In the genomic region with DNA sequence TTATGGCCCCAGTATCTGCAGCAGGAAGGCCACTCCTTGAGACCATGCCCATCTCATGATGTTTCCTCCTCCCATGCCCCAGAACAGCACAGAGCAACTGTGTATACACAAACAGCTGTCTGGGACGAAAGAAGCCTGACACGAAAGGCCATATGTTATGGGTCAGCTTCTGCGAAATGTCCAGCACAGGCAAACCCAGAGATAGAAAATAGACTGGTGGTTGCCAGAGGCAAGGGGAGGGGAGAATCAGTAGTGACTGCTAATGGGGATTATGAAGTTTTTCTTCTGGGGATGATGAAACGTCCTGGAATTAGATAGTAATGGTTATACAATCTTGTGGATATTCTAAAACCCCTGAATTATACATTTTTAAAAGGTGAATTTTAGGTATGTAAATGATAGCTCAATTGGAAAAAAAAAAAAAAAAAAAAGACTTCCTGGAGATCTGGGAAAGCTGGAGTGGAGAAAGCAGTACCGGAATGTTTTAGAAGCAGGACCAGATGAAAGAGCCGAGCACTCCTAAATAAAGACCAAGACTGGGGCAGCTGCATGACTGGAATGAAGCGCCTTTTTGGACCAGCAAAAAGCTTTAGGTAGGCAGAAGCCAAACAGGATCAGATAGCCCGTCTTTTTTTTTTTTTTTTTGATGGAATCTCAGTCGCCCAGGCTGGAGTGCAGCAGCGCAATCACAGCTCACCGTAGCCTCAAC, we compare ENCODE assay signal across 1 cellular context.
TF ChIP-seq lines count a peak whose summit lies in the region.

No MANE protein-coding gene starts in this region.

TF ChIP-seq in SK-N-SH treated with all-trans-retinoic acid at 6 μM for 48 hours, 23 proteins besides CTCF, POLR2A, EP300 and RAD21 (continued from another document):
- TF ChIP-seq, protein P1, sequence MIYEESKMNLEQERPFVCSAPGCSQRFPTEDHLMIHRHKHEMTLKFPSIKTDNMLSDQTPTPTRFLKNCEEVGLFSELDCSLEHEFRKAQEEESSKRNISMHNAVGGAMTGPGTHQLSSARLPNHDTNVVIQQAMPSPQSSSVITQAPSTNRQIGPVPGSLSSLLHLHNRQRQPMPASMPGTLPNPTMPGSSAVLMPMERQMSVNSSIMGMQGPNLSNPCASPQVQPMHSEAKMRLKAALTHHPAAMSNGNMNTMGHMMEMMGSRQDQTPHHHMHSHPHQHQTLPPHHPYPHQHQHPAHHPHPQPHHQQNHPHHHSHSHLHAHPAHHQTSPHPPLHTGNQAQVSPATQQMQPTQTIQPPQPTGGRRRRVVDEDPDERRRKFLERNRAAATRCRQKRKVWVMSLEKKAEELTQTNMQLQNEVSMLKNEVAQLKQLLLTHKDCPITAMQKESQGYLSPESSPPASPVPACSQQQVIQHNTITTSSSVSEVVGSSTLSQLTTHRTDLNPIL (CRISPR knock-in tag; IDR thresholded peaks at IDR 0.05; ENCODE audit: low read depth) = no peak
- TF ChIP-seq TCF4 (CRISPR knock-in tag; IDR thresholded peaks at IDR 0.05; ENCODE audit: borderline replicate concordance) (peak; percentile 50; the same call in 1 of the 2 replicates), ARNTL (CRISPR knock-in tag; IDR thresholded peaks at IDR 0.05; ENCODE audit: borderline replicate concordance, low read depth) (no peak), RARB (CRISPR knock-in tag; IDR thresholded peaks at IDR 0.05) (no peak)
TF ChIP-seq in SK-N-SH treated with all-trans-retinoic acid at 6 μM for 48 hours: peak in this region for 1.
